ENCODE assay signal across 22 cellular contexts in the genomic region with DNA sequence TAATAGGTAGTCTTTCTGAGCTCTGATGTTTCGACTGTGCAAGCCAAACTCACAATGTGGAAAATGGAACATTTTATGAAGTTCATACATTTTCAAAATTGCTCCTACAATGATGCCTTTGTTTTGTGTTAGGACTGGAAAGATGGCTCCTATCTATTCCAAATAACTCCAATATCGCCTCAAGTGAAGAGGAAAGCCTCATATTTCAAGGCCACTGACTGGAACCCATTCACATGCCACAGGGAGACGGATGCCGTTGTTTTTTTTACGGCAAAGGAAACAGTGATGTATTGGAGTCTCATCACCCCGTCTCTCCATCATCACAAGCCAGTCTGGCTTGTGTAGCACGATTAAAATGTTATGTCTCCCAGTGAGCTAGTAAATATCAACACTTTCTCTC.
DNase-seq lines count a peak whose midpoint lies in the region; ATAC-seq and TF ChIP-seq lines count a peak whose summit lies in the region.
"Had no signal": no experiment of that assay in that cellular context is flagged by ENCODE, and none has a peak within 500 bp of the region (broad histone marks: within the 10 kb centered on the region; RNA-seq: fewer than 3 reads in every experiment).

No MANE protein-coding gene starts in this region.

- 65 to 68% methylated on average over 7 of the region's 7 CpGs for WGBS in aorta, 2 donors
- whole genome bisulfite sequencing in right lobe of liver (ENCODE audit: insufficient coverage, low coverage, low lambda C conversion rate, missing lambda C conversion rate) = 42% methylated on average over 7 of the region's 7 CpGs

- H3K4me1 Mint-ChIP-seq in mesothelial cell of epicardium (peaks cover 28% of the 10 kb centered on the region), neural crest cell (peaks cover 14% of the 10 kb centered on the region)
- H3K4me1 Mint-ChIP-seq: B cell had no signal

- H3K27ac ChIP-seq in aorta (ENCODE audit: low read depth in 1 of 2, low read length in 2 of 2) (no peak overlapping the region), right lobe of liver (no peak overlapping the region)
- H3K27ac ChIP-seq: 22Rv1, BLaER1, C4-2B had no signal

- ATAC-seq in HG02623 (IDR thresholded peaks at IDR 0.05; ENCODE audit: unreplicated experiment) (no peak), aorta (ENCODE audit: low FRiP score) (no peak), GM19397 (IDR thresholded peaks at IDR 0.05; ENCODE audit: unreplicated experiment) (no peak), right lobe of liver (no peak)
- ATAC-seq: CD8-positive, alpha-beta T cell; GM12878; GM23338; HCT116 had no signal

- H3K4me3 ChIP-seq in aorta (ENCODE audit: low read length in 2 of 2) (no peak overlapping the region), right lobe of liver (no peak overlapping the region)
- H3K4me3 ChIP-seq: BLaER1, GM12878, GM23338 had no signal

- H3K27me3 Mint-ChIP-seq in mesothelial cell of epicardium (ENCODE audit: low read depth) = peaks cover 4% of the 10 kb centered on the region
- H3K27me3 Mint-ChIP-seq in neural crest cell (ENCODE audit: low read depth) = no peaks in the 10 kb centered on the region

- H3K9me3 Mint-ChIP-seq in mesothelial cell of epicardium (no peaks in the 10 kb centered on the region), neural crest cell (peaks cover under 1% of the 10 kb centered on the region)
- H3K9me3 Mint-ChIP-seq: CD4-positive, CD25-positive, alpha-beta regulatory T cell; CD8-positive, alpha-beta T cell; GM23338; H9 had no signal

- H3K27me3 ChIP-seq in aorta (ENCODE audit: control insufficient read depth in 1 of 2, insufficient read depth in 2 of 2, low read length in 1 of 2) (no peaks in the 10 kb centered on the region), right lobe of liver (no peaks in the 10 kb centered on the region)
- H3K27me3 ChIP-seq: BLaER1 had no signal

- H3K27ac Mint-ChIP-seq in mesothelial cell of epicardium (peak overlapping the region; percentile 86), neural crest cell (ENCODE audit: unreplicated experiment) (peak overlapping the region; percentile 13)
- H3K27ac Mint-ChIP-seq: B cell; CD4-positive, CD25-positive, alpha-beta regulatory T cell; CD8-positive, alpha-beta T cell; GM23338; H9 had no signal

- TF ChIP-seq POLR2A in right lobe of liver (IDR thresholded peaks at IDR 0.05) = no peak

- DNase-seq in COLO829 (ENCODE audit: low spot score) (peak; percentile 54), epidermal melanocyte (ENCODE audit: insufficient read length, low spot score) (peak; percentile 74), mesothelial cell of epicardium (ENCODE audit: low spot score in 2 of 2, unreplicated experiment in 2 of 2) (no peak), neural crest cell (ENCODE audit: low read depth, low spot score) (no peak), aorta (no peak), right lobe of liver (no peak)
- DNase-seq: CD4-positive, CD25-positive, alpha-beta regulatory T cell; CD8-positive, alpha-beta T cell; DMS 273 treated with DMSO at 0.1 percent for 48 hours; DMS79; EL; GDM1; H9 had no signal

- H3K9me3 ChIP-seq in aorta (ENCODE audit: control insufficient read depth, low read length) = no peaks in the 10 kb centered on the region
- H3K9me3 ChIP-seq in right lobe of liver = no peaks in the 10 kb centered on the region
- H3K9me3 ChIP-seq: BLaER1 had no signal

- H3K4me3 Mint-ChIP-seq in mesothelial cell of epicardium (no peak overlapping the region), neural crest cell (no peak overlapping the region)
- H3K4me3 Mint-ChIP-seq: B cell; CD4-positive, CD25-positive, alpha-beta regulatory T cell; CD8-positive, alpha-beta T cell; GM23338; H9 had no signal

- H3K4me1 ChIP-seq in aorta (ENCODE audit: control insufficient read depth in 1 of 2, insufficient read depth in 2 of 2, low read length in 2 of 2) (no peaks in the 10 kb centered on the region), right lobe of liver (no peaks in the 10 kb centered on the region)

- no peak for TF ChIP-seq CTCF in mesothelial cell of epicardium (IDR thresholded peaks at IDR 0.05; ENCODE audit: unreplicated experiment)
- TF ChIP-seq CTCF in neural crest cell (conservative IDR thresholded peaks at IDR 0.05) = no peak
- TF ChIP-seq CTCF in right lobe of liver (IDR thresholded peaks at IDR 0.05) = no peak

- intact Hi-C loops in aorta (cut with DNase I) (no loop called here), right lobe of liver (cut with DNase I) (no loop called here)

- H3K36me3 Mint-ChIP-seq in mesothelial cell of epicardium (no peaks in the 10 kb centered on the region), neural crest cell (ENCODE audit: low read depth) (peaks cover 2% of the 10 kb centered on the region)
- H3K36me3 Mint-ChIP-seq: CD4-positive, CD25-positive, alpha-beta regulatory T cell; CD8-positive, alpha-beta T cell had no signal

- no peaks in the 10 kb centered on the region for H3K36me3 ChIP-seq in aorta (ENCODE audit: control insufficient read depth in 1 of 2, insufficient read depth in 2 of 2, low read length in 1 of 2)
- no peaks in the 10 kb centered on the region for H3K36me3 ChIP-seq in right lobe of liver
- H3K36me3 ChIP-seq: BLaER1 had no signal

Comparison
In these comparisons a context has a peak if more than half of its experiments do, and no peak if none do; other contexts are left out.
1. DNase-seq: peak in COLO829 (single experiment) and epidermal melanocyte (single experiment); none in mesothelial cell of epicardium (0 of 2), neural crest cell (single experiment), aorta (0 of 2) and right lobe of liver (0 of 3).